ENCODE assay signal across 15 cellular contexts in genomic region chrX:47158131-47158530, GRCh38. TPM values are rescaled to one million over a fixed set of nuclear protein-coding genes. Genes with fewer than 3 reads are reported as not detected.
A peak's percentile ranks its signal among the peaks of the same experiment; 100 is the strongest.
DNase-seq lines count a peak whose midpoint lies in the region; ATAC-seq, FAIRE-seq and TF ChIP-seq lines count a peak whose summit lies in the region.
"Had no signal": no experiment of that assay in that cellular context is flagged by ENCODE, and none has a peak within 500 bp of the region (broad histone marks: within the 10 kb centered on the region; RNA-seq: fewer than 3 reads in every experiment).

No MANE protein-coding gene starts in this region.

- no TSS peak for BruUV-seq in HepG2 (replicated peaks; lab: Mats Ljungman, UMichigan)
- no TSS peak for BruUV-seq in K562 (replicated peaks; lab: Mats Ljungman, UMichigan)

- no peaks in the 10 kb centered on the region for H3K9me1 ChIP-seq in K562 (ENCODE audit: control insufficient read depth, insufficient read depth, low read length)

- POLR2A ChIA-PET in HepG2 (lab: Yijun Ruan, JAX) (interaction anchor here (1.4 kb wide), 1 partner anchor 29 kb away, joined by 3 read pairs; no protein-coding TSS in a partner anchor), K562 (lab: Yijun Ruan, JAX) (interaction anchor here (0.9 to 3.4 kb wide), 2 partner anchors 10 to 13 kb away, joined by 3 to 13 read pairs; partner anchors contain the start of genes NDUFB11 and RBM10)

- H3K4me1 ChIP-seq in HepG2 (ENCODE audit: insufficient read depth, low read length) (peaks cover 25% of the 10 kb centered on the region), right lobe of liver (peaks cover 0 to 12% (median 3%) of the 10 kb centered on the region in 4 donors), K562 (replicated peaks in 1 of 2; ENCODE audit: control insufficient read depth in 2 of 2, insufficient read depth in 2 of 2, low read length in 2 of 2) (peaks cover 0 to 5% of the 10 kb centered on the region in 2 experiments; a peak in 2 of 5 replicates)

- H3K4me2 ChIP-seq in HepG2 (ENCODE audit: low read depth, low read length), result no peak overlapping the region
- no peak overlapping the region for H3K4me2 ChIP-seq in K562 (ENCODE audit: insufficient read depth, low read length)

- H3K79me2 ChIP-seq in HepG2 (ENCODE audit: insufficient read depth, low read length), result peaks cover 47% of the 10 kb centered on the region
- H3K79me2 ChIP-seq in K562 (ENCODE audit: control insufficient read depth, insufficient read depth, low read length), result peaks cover 67% of the 10 kb centered on the region

- ATAC-seq in HepG2 (peak; percentile 53; the same call in 2 of the 3 replicates), right lobe of liver (no peak), K562 (peak; percentile 81), HG03045 (IDR thresholded peaks at IDR 0.05; ENCODE audit: unreplicated experiment) (no peak)
- ATAC-seq: GM12878 had no signal

- CTCF ChIA-PET in HepG2 (lab: Yijun Ruan, JAX; ENCODE audit: low intra/inter-chr PET ratio, low total read pairs), result no interaction called here
- CTCF ChIA-PET in K562 (lab: Yijun Ruan, JAX; ENCODE audit: low intra/inter-chr PET ratio), result no interaction called here

- intact Hi-C loops in HepG2 (cut with micrococcal nuclease; ENCODE audit: unreplicated experiment), result no loop called here
- intact Hi-C loops in right lobe of liver (cut with DNase I), result no loop called here
- intact Hi-C loops in K562 (cut with micrococcal nuclease), result no loop called here

- DNase-seq in HepG2 (ENCODE audit: low spot score) (no peak), right lobe of liver (no peak), K562 (ENCODE audit: extremely low read depth in 1 of 4, low spot score in 3 of 4) (peak in 3 of 4 experiments; percentile 15 to 32 (median 29)), kidney epithelial cell (ENCODE audit: low read depth) (no peak), NCI-H345 (lab: John Stamatoyannopoulos, UW) (no peak), DMS53 treated with DMSO at 0.1 percent for 48 hours (lab: John Stamatoyannopoulos, UW; ENCODE audit: unreplicated experiment) (no peak), midbrain (lab: John Stamatoyannopoulos, UW) (no peak)
- DNase-seq: C1 segment of cervical spinal cord, Karpas-422, NCI-H1930, NCI-H510A treated with DMSO at 0.1 percent for 48 hours, RPMI8226 had no signal

- H3K27ac ChIP-seq in HepG2 (ENCODE audit: extremely low read length, insufficient read depth, low read length) (no peak overlapping the region), right lobe of liver (no peak overlapping the region), K562 (ENCODE audit: extremely low read depth, low read depth, low read length) (no peak overlapping the region)

- H3K9me3 ChIP-seq in HepG2 (ENCODE audit: low read length) (no peaks in the 10 kb centered on the region), right lobe of liver (no peaks in the 10 kb centered on the region), K562 (replicated peaks; ENCODE audit: control insufficient read depth, insufficient read depth, low read depth, low read length) (no peaks in the 10 kb centered on the region)

- H3K27me3 ChIP-seq in HepG2 (ENCODE audit: control insufficient read depth in 1 of 2, insufficient read depth in 2 of 2, low read length in 2 of 2) (no peaks in the 10 kb centered on the region), right lobe of liver (no peaks in the 10 kb centered on the region), K562 (ENCODE audit: control insufficient read depth in 2 of 2, insufficient read depth in 2 of 2, low read length in 2 of 2) (no peaks in the 10 kb centered on the region), kidney epithelial cell (ENCODE audit: control insufficient read depth, insufficient read depth, low read length) (no peaks in the 10 kb centered on the region)

- no peak overlapping the region for H3K9ac ChIP-seq in HepG2 (ENCODE audit: insufficient read depth, low read depth, low read length)
- H3K9ac ChIP-seq in K562 (ENCODE audit: insufficient read depth in 1 of 2, low read depth in 2 of 2, low read length in 2 of 2), result no peak overlapping the region

- H4K20me1 ChIP-seq in HepG2 (ENCODE audit: insufficient read depth, low read length) (peaks cover 2% of the 10 kb centered on the region; the same call in 1 of the 2 replicates), K562 (replicated peaks; ENCODE audit: control insufficient read depth, insufficient read depth, low read length) (no peaks in the 10 kb centered on the region)

- H3K36me3 ChIP-seq in HepG2 (replicated peaks in 1 of 2; ENCODE audit: control insufficient read depth in 1 of 2, insufficient read depth in 2 of 2, low read length in 2 of 2), result peaks cover 2 to 10% of the 10 kb centered on the region in 2 experiments; a peak in 3 of 5 replicates
- no peaks in the 10 kb centered on the region for H3K36me3 ChIP-seq in right lobe of liver
- H3K36me3 ChIP-seq in K562 (ENCODE audit: control insufficient read depth, insufficient read depth, low read length), result peaks cover 50% of the 10 kb centered on the region
- no peaks in the 10 kb centered on the region for H3K36me3 ChIP-seq in kidney epithelial cell (ENCODE audit: control insufficient read depth, insufficient read depth, low read length)

- no peak for TF ChIP-seq EP300 in HepG2 (IDR thresholded peaks at IDR 0.05; ENCODE audit: low read depth in 2 of 2, low read length in 2 of 2)
- no peak for TF ChIP-seq EP300 in HepG2 (CRISPR knock-in tag; IDR thresholded peaks at IDR 0.05; ENCODE audit: borderline replicate concordance)
- no peak for TF ChIP-seq EP300 in K562 (IDR thresholded peaks at IDR 0.05; ENCODE audit: low read length)

- WGBS in HepG2 (ENCODE audit: low lambda C conversion rate), result 100% methylated on average over 6 of the region's 16 CpGs
- WGBS in right lobe of liver (ENCODE audit: insufficient coverage, low coverage, low lambda C conversion rate, missing lambda C conversion rate), result 89% methylated on average over 13 of the region's 16 CpGs
- 93% methylated on average over 10 of the region's 16 CpGs for WGBS in K562 (ENCODE audit: insufficient coverage, low coverage, missing lambda C conversion rate)

- TF ChIP-seq POLR2A in HepG2 (IDR thresholded peaks at IDR 0.05; ENCODE audit: insufficient read depth in 1 of 2, low read depth in 2 of 2, low read length in 2 of 2), result no peak
- no peak for TF ChIP-seq POLR2A in right lobe of liver (IDR thresholded peaks at IDR 0.05)
- no peak for TF ChIP-seq POLR2A in K562 (conservative IDR thresholded peaks at IDR 0.05)

- no peak for TF ChIP-seq RAD21 in HepG2 (CRISPR knock-in tag; IDR thresholded peaks at IDR 0.05)
- no peak for TF ChIP-seq RAD21 in K562 (CRISPR knock-in tag; conservative IDR thresholded peaks at IDR 0.05 in 1 of 2, IDR thresholded peaks at IDR 0.05 in 1 of 2)

- FAIRE-seq in HepG2 (lab: Jason Lieb, UNC) (no peak), K562 (lab: Jason Lieb, UNC) (no peak)
- FAIRE-seq: GM12878, GM18507 had no signal

- in situ Hi-C loops in HepG2 (cut with HindIII; ENCODE audit: extremely low pct_ligation_motif_present, low pct_unique_long_range_greater_than_20kb) (no loop called here), K562 (cut with MboI) (no loop called here)

- peak; percentile 29 for TF ChIP-seq CTCF in HepG2 (CRISPR knock-in tag; IDR thresholded peaks at IDR 0.05)
- no peak for TF ChIP-seq CTCF in right lobe of liver (IDR thresholded peaks at IDR 0.05)
- 0 out of 6 replicates have a peak, but pooled peaks of 1 of the 3 experiments have one; percentile 18 for TF ChIP-seq CTCF in K562 (IDR thresholded peaks at IDR 0.05 in 2 of 3, conservative IDR thresholded peaks at IDR 0.05 in 1 of 3; ENCODE audit: insufficient read depth in 2 of 3, low read depth in 1 of 3, low read length in 3 of 3)
- peak; percentile 2 for TF ChIP-seq CTCF in kidney epithelial cell (IDR thresholded peaks at IDR 0.05; ENCODE audit: insufficient read depth, low read length, poor library complexity, severe bottlenecking)

- H3K4me3 ChIP-seq in HepG2 (replicated peaks in 1 of 3; ENCODE audit: insufficient read depth in 1 of 3, low read depth in 2 of 3, low read length in 3 of 3) (no peak overlapping the region), right lobe of liver (no peak overlapping the region), K562 (no peak overlapping the region), kidney epithelial cell (ENCODE audit: low read depth, low read length) (no peak overlapping the region)
- H3K4me3 ChIP-seq: GM12878 had no signal

- H2AFZ ChIP-seq in HepG2 (ENCODE audit: low read length) (no peak overlapping the region), K562 (ENCODE audit: low read depth, low read length) (no peak overlapping the region)

RNA-seq across cellular contexts. Expression of gene RBM10, which starts 13.1 kb away (rescaled TPM):
- 41.6 and 43.1 TPM in 2 replicates for total RNA-seq in HepG2 (2016; rRNA removed; fragmentation: Illumina TruSeq; extraction: Trizol)
- total RNA-seq in HepG2 (2016; cell fraction: cytosol; rRNA removed; fragmentation: Illumina TruSeq; extraction: Trizol; ENCODE audit: low read depth), result 3.1 and 4.0 TPM in 2 replicates
- total RNA-seq in HepG2 (2016; cell fraction: insoluble cytoplasmic fraction; rRNA removed; fragmentation: Illumina TruSeq; extraction: Trizol), result 35.5 and 44.5 TPM in 2 replicates
- total RNA-seq in HepG2 (2016; cell fraction: membrane; rRNA removed; fragmentation: Illumina TruSeq; extraction: Trizol), result 12.2 and 12.8 TPM in 2 replicates
- total RNA-seq in HepG2 (2016; cell fraction: nucleus; rRNA removed; fragmentation: Illumina TruSeq; extraction: Trizol), result 22.5 and 26.2 TPM in 2 replicates
- 15.8 and 15.9 TPM in 2 replicates for polyA plus RNA-seq in HepG2 (2011; rRNA removed)
- 10.4 and 16.9 TPM in 2 replicates for polyA plus RNA-seq in HepG2 (2011; cell fraction: cytosol; rRNA removed)
- 45.1 and 59.0 TPM in 2 replicates for polyA plus RNA-seq in HepG2 (2011; cell fraction: nucleus; rRNA removed)
- 14.1 and 15.9 TPM in 2 replicates for polyA plus RNA-seq in HepG2 (2012)
- polyA plus RNA-seq in HepG2 (2016; cell fraction: cytosol; fragmentation: Illumina TruSeq; extraction: Trizol; ENCODE audit: low read depth), result 2.7 and 3.4 TPM in 2 replicates
- polyA plus RNA-seq in HepG2 (2016; cell fraction: insoluble cytoplasmic fraction; fragmentation: Illumina TruSeq; extraction: Trizol; ENCODE audit: low read depth), result 29.5 and 39.2 TPM in 2 replicates
- polyA plus RNA-seq in HepG2 (2016; cell fraction: membrane; fragmentation: Illumina TruSeq; extraction: Trizol; ENCODE audit: low read depth), result 6.9 and 7.3 TPM in 2 replicates
- 49.1 and 54.4 TPM in 2 replicates for polyA plus RNA-seq in HepG2 (2016; cell fraction: nucleus; fragmentation: Illumina TruSeq; extraction: Trizol; ENCODE audit: insufficient read depth, low read depth)
- 24.6 and 41.4 TPM in 2 replicates for polyA minus RNA-seq in HepG2 (2011; rRNA and poly(A)+ RNA removed; ENCODE audit: low replicate concordance)
- 10.8 and 15.2 TPM in 2 replicates for polyA minus RNA-seq in HepG2 (2011; cell fraction: cytosol; rRNA and poly(A)+ RNA removed)
- 9.4 and 10.0 TPM in 2 replicates for polyA minus RNA-seq in HepG2 (2011; cell fraction: nucleus; rRNA and poly(A)+ RNA removed)
- total RNA-seq in right lobe of liver, result 10 to 100 TPM; 12.5 to 20.8 (median 15.2) TPM
- total RNA-seq in K562 (2011; cell fraction: chromatin; rRNA removed; ENCODE audit: low replicate concordance), result 19.7 and 48.8 TPM in 2 replicates
- 34.1 and 39.4 TPM in 2 replicates for total RNA-seq in K562 (2011; cell fraction: nucleolus; rRNA removed)
- total RNA-seq in K562 (2011; cell fraction: nucleoplasm; rRNA removed), result 16.6 and 23.2 TPM in 2 replicates
- total RNA-seq in K562 (2014; rRNA removed), result 46.0 and 62.7 TPM in 2 replicates
- 13.1 and 16.4 TPM in 2 replicates for total RNA-seq in K562 (2014; rRNA removed; fragmentation: Illumina TruSeq; extraction: Trizol)
- 33.1 and 35.2 TPM in 2 replicates for total RNA-seq in K562 (2015; rRNA removed; fragmentation: Illumina TruSeq; extraction: Trizol)
- 58.7 and 61.7 TPM in 2 replicates for total RNA-seq in K562 (2021)
- polyA plus RNA-seq in K562 (2011; rRNA removed), result 14.8 and 21.9 TPM in 2 replicates
- polyA plus RNA-seq in K562 (2011; cell fraction: cytosol; rRNA removed), result 22.9 and 36.9 TPM in 2 replicates
- polyA plus RNA-seq in K562 (2011; cell fraction: nucleus; rRNA removed), result 52.5 and 71.2 TPM in 2 replicates
- 40.7 and 44.4 TPM in 2 replicates for polyA plus RNA-seq in K562 (2012)
- 31.5 and 46.3 TPM in 2 replicates for polyA plus RNA-seq in K562 (2014; fragmentation: Illumina TruSeq; extraction: Trizol)
- polyA plus RNA-seq in K562 (2014; fragmentation: Nextera tagmentation; extraction: Ambion mirVana), result 1 to 10 TPM; 1.1 to 1.7 TPM
- 35.6 and 37.8 TPM in 2 replicates for polyA plus RNA-seq in K562 (2014; rRNA removed)
- 12.3 and 14.7 TPM in 2 replicates for polyA minus RNA-seq in K562 (2011; rRNA and poly(A)+ RNA removed)
- 27.4 and 41.7 TPM in 2 replicates for polyA minus RNA-seq in K562 (2011; cell fraction: cytosol; rRNA and poly(A)+ RNA removed)
- 14.8 and 16.9 TPM in 2 replicates for polyA minus RNA-seq in K562 (2011; cell fraction: nucleus; rRNA and poly(A)+ RNA removed)
- total RNA-seq in kidney epithelial cell, result 34.5 and 48.1 TPM in 2 replicates

RNA-seq across cellular contexts. Expression of gene NDUFB11, which starts 13.6 kb away (rescaled TPM):
- 94.8 and 100 TPM in 2 replicates for total RNA-seq in HepG2 (2016; rRNA removed; fragmentation: Illumina TruSeq; extraction: Trizol)
- 63.5 and 69.5 TPM in 2 replicates for total RNA-seq in HepG2 (2016; cell fraction: cytosol; rRNA removed; fragmentation: Illumina TruSeq; extraction: Trizol; ENCODE audit: low read depth)
- total RNA-seq in HepG2 (2016; cell fraction: insoluble cytoplasmic fraction; rRNA removed; fragmentation: Illumina TruSeq; extraction: Trizol), result 101 and 102 TPM in 2 replicates
- total RNA-seq in HepG2 (2016; cell fraction: membrane; rRNA removed; fragmentation: Illumina TruSeq; extraction: Trizol), result 56.7 and 63.8 TPM in 2 replicates
- total RNA-seq in HepG2 (2016; cell fraction: nucleus; rRNA removed; fragmentation: Illumina TruSeq; extraction: Trizol), result 50.3 and 51.3 TPM in 2 replicates
- polyA plus RNA-seq in HepG2 (2011; rRNA removed), result 46.6 and 53.9 TPM in 2 replicates
- polyA plus RNA-seq in HepG2 (2011; cell fraction: cytosol; rRNA removed), result 62.7 and 82.8 TPM in 2 replicates
- 23.0 and 26.5 TPM in 2 replicates for polyA plus RNA-seq in HepG2 (2011; cell fraction: nucleus; rRNA removed)
- polyA plus RNA-seq in HepG2 (2012), result 42.6 and 54.4 TPM in 2 replicates
- 79.8 and 82.5 TPM in 2 replicates for polyA plus RNA-seq in HepG2 (2016; cell fraction: cytosol; fragmentation: Illumina TruSeq; extraction: Trizol; ENCODE audit: low read depth)
- polyA plus RNA-seq in HepG2 (2016; cell fraction: insoluble cytoplasmic fraction; fragmentation: Illumina TruSeq; extraction: Trizol; ENCODE audit: low read depth), result 92.6 and 96.5 TPM in 2 replicates
- 57.9 and 58.0 TPM in 2 replicates for polyA plus RNA-seq in HepG2 (2016; cell fraction: membrane; fragmentation: Illumina TruSeq; extraction: Trizol; ENCODE audit: low read depth)
- 81.9 and 89.2 TPM in 2 replicates for polyA plus RNA-seq in HepG2 (2016; cell fraction: nucleus; fragmentation: Illumina TruSeq; extraction: Trizol; ENCODE audit: insufficient read depth, low read depth)
- 77.2 and 279 TPM in 2 replicates for polyA minus RNA-seq in HepG2 (2011; rRNA and poly(A)+ RNA removed; ENCODE audit: low replicate concordance)
- 29.8 and 30.6 TPM in 2 replicates for polyA minus RNA-seq in HepG2 (2011; cell fraction: cytosol; rRNA and poly(A)+ RNA removed)
- polyA minus RNA-seq in HepG2 (2011; cell fraction: nucleus; rRNA and poly(A)+ RNA removed), result 7.1 and 9.5 TPM in 2 replicates
- 10 to 100 TPM; 37.8 to 64.0 (median 50.7) TPM for total RNA-seq in right lobe of liver
- total RNA-seq in K562 (2011; cell fraction: chromatin; rRNA removed; ENCODE audit: low replicate concordance), result 11.5 and 28.0 TPM in 2 replicates
- total RNA-seq in K562 (2011; cell fraction: nucleolus; rRNA removed), result 97.4 and 105 TPM in 2 replicates
- total RNA-seq in K562 (2011; cell fraction: nucleoplasm; rRNA removed), result 50.7 and 57.9 TPM in 2 replicates
- total RNA-seq in K562 (2014; rRNA removed), result 269 and 323 TPM in 2 replicates
- 66.0 and 86.8 TPM in 2 replicates for total RNA-seq in K562 (2014; rRNA removed; fragmentation: Illumina TruSeq; extraction: Trizol)
- 114 and 138 TPM in 2 replicates for total RNA-seq in K562 (2015; rRNA removed; fragmentation: Illumina TruSeq; extraction: Trizol)
- total RNA-seq in K562 (2021), result 155 and 165 TPM in 2 replicates
- polyA plus RNA-seq in K562 (2011; rRNA removed), result 67.4 and 95.1 TPM in 2 replicates
- polyA plus RNA-seq in K562 (2011; cell fraction: cytosol; rRNA removed), result 123 and 167 TPM in 2 replicates
- 43.4 and 47.8 TPM in 2 replicates for polyA plus RNA-seq in K562 (2011; cell fraction: nucleus; rRNA removed)
- polyA plus RNA-seq in K562 (2012), result 134 and 148 TPM in 2 replicates
- 71.5 and 114 TPM in 2 replicates for polyA plus RNA-seq in K562 (2014; fragmentation: Illumina TruSeq; extraction: Trizol)
- polyA plus RNA-seq in K562 (2014; fragmentation: Nextera tagmentation; extraction: Ambion mirVana), result 10 to 100 TPM; 20.9 to 48.3 TPM
- polyA plus RNA-seq in K562 (2014; rRNA removed), result 176 and 220 TPM in 2 replicates
- 57.2 and 61.3 TPM in 2 replicates for polyA minus RNA-seq in K562 (2011; rRNA and poly(A)+ RNA removed)
- 44.3 and 47.8 TPM in 2 replicates for polyA minus RNA-seq in K562 (2011; cell fraction: cytosol; rRNA and poly(A)+ RNA removed)
- polyA minus RNA-seq in K562 (2011; cell fraction: nucleus; rRNA and poly(A)+ RNA removed), result 10.2 and 18.4 TPM in 2 replicates
- total RNA-seq in kidney epithelial cell, result 46.2 and 60.0 TPM in 2 replicates

RNA-seq across cellular contexts. Expression of gene UBA1, which starts 35.5 kb away (rescaled TPM):
- total RNA-seq in HepG2 (2016; rRNA removed; fragmentation: Illumina TruSeq; extraction: Trizol), result 93.3 and 95.6 TPM in 2 replicates
- total RNA-seq in HepG2 (2016; cell fraction: cytosol; rRNA removed; fragmentation: Illumina TruSeq; extraction: Trizol; ENCODE audit: low read depth), result 5.4 and 7.1 TPM in 2 replicates
- 77.7 and 94.2 TPM in 2 replicates for total RNA-seq in HepG2 (2016; cell fraction: insoluble cytoplasmic fraction; rRNA removed; fragmentation: Illumina TruSeq; extraction: Trizol)
- 18.1 and 19.1 TPM in 2 replicates for total RNA-seq in HepG2 (2016; cell fraction: membrane; rRNA removed; fragmentation: Illumina TruSeq; extraction: Trizol)
- total RNA-seq in HepG2 (2016; cell fraction: nucleus; rRNA removed; fragmentation: Illumina TruSeq; extraction: Trizol), result 55.6 and 61.3 TPM in 2 replicates
- 129 and 146 TPM in 2 replicates for polyA plus RNA-seq in HepG2 (2011; rRNA removed)
- 77.3 and 97.9 TPM in 2 replicates for polyA plus RNA-seq in HepG2 (2011; cell fraction: cytosol; rRNA removed)
- 223 and 227 TPM in 2 replicates for polyA plus RNA-seq in HepG2 (2011; cell fraction: nucleus; rRNA removed)
- polyA plus RNA-seq in HepG2 (2012), result 84.6 and 94.4 TPM in 2 replicates
- polyA plus RNA-seq in HepG2 (2016; cell fraction: cytosol; fragmentation: Illumina TruSeq; extraction: Trizol; ENCODE audit: low read depth), result 4.8 and 5.6 TPM in 2 replicates
- polyA plus RNA-seq in HepG2 (2016; cell fraction: insoluble cytoplasmic fraction; fragmentation: Illumina TruSeq; extraction: Trizol; ENCODE audit: low read depth), result 93.8 and 120 TPM in 2 replicates
- polyA plus RNA-seq in HepG2 (2016; cell fraction: membrane; fragmentation: Illumina TruSeq; extraction: Trizol; ENCODE audit: low read depth), result 10.0 and 13.0 TPM in 2 replicates
- polyA plus RNA-seq in HepG2 (2016; cell fraction: nucleus; fragmentation: Illumina TruSeq; extraction: Trizol; ENCODE audit: insufficient read depth, low read depth), result 158 and 178 TPM in 2 replicates
- polyA minus RNA-seq in HepG2 (2011; rRNA and poly(A)+ RNA removed; ENCODE audit: low replicate concordance), result 280 and 721 TPM in 2 replicates
- 69.7 and 70.1 TPM in 2 replicates for polyA minus RNA-seq in HepG2 (2011; cell fraction: cytosol; rRNA and poly(A)+ RNA removed)
- polyA minus RNA-seq in HepG2 (2011; cell fraction: nucleus; rRNA and poly(A)+ RNA removed), result 44.2 and 45.4 TPM in 2 replicates
- 100 to 1,000 TPM in 4 of 6 experiments, 10 to 100 TPM in 2; 85.1 to 120 (median 107) TPM for total RNA-seq in right lobe of liver
- total RNA-seq in K562 (2011; cell fraction: chromatin; rRNA removed; ENCODE audit: low replicate concordance), result 100 and 166 TPM in 2 replicates
- 84.0 and 85.6 TPM in 2 replicates for total RNA-seq in K562 (2011; cell fraction: nucleolus; rRNA removed)
- total RNA-seq in K562 (2011; cell fraction: nucleoplasm; rRNA removed), result 103 and 130 TPM in 2 replicates
- 96.0 and 125 TPM in 2 replicates for total RNA-seq in K562 (2014; rRNA removed)
- 28.0 and 32.5 TPM in 2 replicates for total RNA-seq in K562 (2014; rRNA removed; fragmentation: Illumina TruSeq; extraction: Trizol)
- total RNA-seq in K562 (2015; rRNA removed; fragmentation: Illumina TruSeq; extraction: Trizol), result 52.2 and 57.8 TPM in 2 replicates
- 174 TPM in 2 replicates for total RNA-seq in K562 (2021)
- polyA plus RNA-seq in K562 (2011; rRNA removed), result 93.6 and 129 TPM in 2 replicates
- polyA plus RNA-seq in K562 (2011; cell fraction: cytosol; rRNA removed), result 107 and 204 TPM in 2 replicates
- polyA plus RNA-seq in K562 (2011; cell fraction: nucleus; rRNA removed), result 107 and 144 TPM in 2 replicates
- polyA plus RNA-seq in K562 (2012), result 139 and 174 TPM in 2 replicates
- 130 and 136 TPM in 2 replicates for polyA plus RNA-seq in K562 (2014; fragmentation: Illumina TruSeq; extraction: Trizol)
- polyA plus RNA-seq in K562 (2014; fragmentation: Nextera tagmentation; extraction: Ambion mirVana), result 10 to 100 TPM; 32.0 to 40.1 TPM
- 103 and 109 TPM in 2 replicates for polyA plus RNA-seq in K562 (2014; rRNA removed)
- 91.5 and 109 TPM in 2 replicates for polyA minus RNA-seq in K562 (2011; rRNA and poly(A)+ RNA removed)
- polyA minus RNA-seq in K562 (2011; cell fraction: cytosol; rRNA and poly(A)+ RNA removed), result 93.2 and 101 TPM in 2 replicates
- polyA minus RNA-seq in K562 (2011; cell fraction: nucleus; rRNA and poly(A)+ RNA removed), result 27.5 and 38.9 TPM in 2 replicates
- 170 and 199 TPM in 2 replicates for total RNA-seq in kidney epithelial cell

Comparison
In these comparisons a context has a peak if more than half of its experiments do, and no peak if none do; other contexts are left out.
1. ATAC-seq: peak in HepG2 (single experiment) and K562 (single experiment); none in right lobe of liver (0 of 4) and HG03045 (single experiment).
2. CTCF ChIP-seq: peak in HepG2 (single experiment) and kidney epithelial cell (single experiment); none in right lobe of liver (0 of 4).
3. DNase-seq: peak in K562 (3 of 4); none in HepG2 (single experiment), right lobe of liver (0 of 3), kidney epithelial cell (single experiment), NCI-H345 (single experiment), DMS53 treated with DMSO at 0.1 percent for 48 hours (single experiment) and midbrain (single experiment).
4. Of the 241 proteins assayed by ChIP-seq in both HepG2 and K562: peak only in HepG2: ZNF740; only in K562: POLR2G; in both: ZBTB33; in neither: 237; mixed calls (peak in some experiments, not most) for 1.